Comparison of ENCODE assay signal across 11 cellular contexts in the genomic region with DNA sequence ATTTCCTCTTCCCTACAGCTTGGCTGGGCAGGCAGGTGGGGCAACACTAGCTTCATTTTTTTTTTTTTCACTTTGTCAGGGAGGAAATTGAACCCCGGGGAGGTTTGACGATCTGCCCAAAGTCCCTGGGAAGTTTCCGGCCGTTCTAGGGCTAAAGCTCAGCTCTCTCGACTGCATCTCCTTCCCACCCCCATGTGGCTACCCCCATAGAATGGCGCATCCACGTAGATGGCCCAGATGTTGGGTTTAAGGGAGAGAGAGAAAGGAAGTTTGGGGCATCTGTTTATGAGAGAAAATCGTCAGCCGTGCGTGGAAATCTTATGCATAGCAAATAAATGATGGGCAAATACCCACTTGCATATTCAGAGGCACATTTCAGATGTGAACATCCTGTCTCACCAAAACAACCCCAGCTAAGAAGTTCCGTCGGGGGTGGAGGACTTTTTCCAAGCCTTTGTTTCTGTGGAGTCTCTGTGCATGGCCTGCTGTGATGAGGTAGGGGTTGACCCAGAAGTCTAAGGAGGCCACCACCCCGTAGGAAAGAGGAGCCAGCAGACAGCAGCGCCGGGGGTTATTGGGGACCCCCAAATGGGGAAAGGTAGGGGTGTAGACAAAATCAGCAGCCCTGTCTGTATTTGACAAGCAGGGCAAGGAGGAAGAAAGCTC. TPM values are rescaled to one million over a fixed set of nuclear protein-coding genes. Genes with fewer than 3 reads are reported as not detected.
A peak's percentile ranks its signal among the peaks of the same experiment; 100 is the strongest.
DNase-seq lines count a peak whose midpoint lies in the region; ATAC-seq and TF ChIP-seq lines count a peak whose summit lies in the region.
"Had no signal": no experiment of that assay in that cellular context is flagged by ENCODE, and none has a peak within 500 bp of the region (broad histone marks: within the 10 kb centered on the region; RNA-seq: fewer than 3 reads in every experiment).

No MANE protein-coding gene starts in this region.

- ATAC-seq in right lobe of liver, result no peak

- DNase-seq in CD8-positive, alpha-beta memory T cell, result peak in 4 of 5 donors; percentile 12 to 89 (median 71)
- DNase-seq in activated CD4-positive, alpha-beta T cell treated with anti-CD3 and anti-CD28 coated beads for 4 hours, result peak; percentile 60 to 64
- DNase-seq in stimulated activated CD4-positive, alpha-beta T cell treated with anti-CD3 and anti-CD28 coated beads, Interleukin-15, amount 100 ng/mL, for 24 hours, result peak; percentile 61
- DNase-seq in GM03348 (ENCODE audit: low spot score) (no peak), LoVo (ENCODE audit: low spot score) (no peak), right lobe of liver (no peak), NCI-H2171 treated with DMSO at 0.1 percent for 48 hours (lab: John Stamatoyannopoulos, UW) (no peak)
- DNase-seq: C1 segment of cervical spinal cord had no signal

- H3K36me3 Mint-ChIP-seq in CD8-positive, alpha-beta memory T cell, result no peaks in the 10 kb centered on the region
- H3K36me3 Mint-ChIP-seq in activated naive CD8-positive, alpha-beta T cell, result peaks cover 3% of the 10 kb centered on the region

- H3K4me3 ChIP-seq in CD8-positive, alpha-beta memory T cell (ENCODE audit: low read length), result peak overlapping the region; percentile 46
- H3K4me3 ChIP-seq in right lobe of liver, result no peak overlapping the region
- H3K4me3 ChIP-seq: SJSA1 had no signal

- peak overlapping the region; percentile 69 to 87 (median 83) for H3K4me3 Mint-ChIP-seq in CD8-positive, alpha-beta memory T cell
- H3K4me3 Mint-ChIP-seq in activated naive CD8-positive, alpha-beta T cell, result peak overlapping the region; percentile 91

- peaks cover 0 to 3% (median 0%) of the 10 kb centered on the region in 5 donors for H3K9me3 Mint-ChIP-seq in CD8-positive, alpha-beta memory T cell
- no peaks in the 10 kb centered on the region for H3K9me3 Mint-ChIP-seq in activated naive CD8-positive, alpha-beta T cell (ENCODE audit: low read depth)

- peak overlapping the region; percentile 66 for H3K27ac ChIP-seq in CD8-positive, alpha-beta memory T cell (ENCODE audit: low read depth, low read length)
- no peak overlapping the region for H3K27ac ChIP-seq in right lobe of liver
- H3K27ac ChIP-seq: SJSA1 had no signal

- TF ChIP-seq CTCF in right lobe of liver (IDR thresholded peaks at IDR 0.05), result no peak

- intact Hi-C loops in right lobe of liver (cut with DNase I), result no loop called here

- no peaks in the 10 kb centered on the region for H3K27me3 ChIP-seq in CD8-positive, alpha-beta memory T cell (ENCODE audit: insufficient read depth, low read length, poor library complexity, severe bottlenecking)
- H3K27me3 ChIP-seq in right lobe of liver, result no peaks in the 10 kb centered on the region

- peak overlapping the region; percentile 95 to 100 (median 99) for H3K27ac Mint-ChIP-seq in CD8-positive, alpha-beta memory T cell
- peak overlapping the region; percentile 99 for H3K27ac Mint-ChIP-seq in activated naive CD8-positive, alpha-beta T cell

- H3K4me1 Mint-ChIP-seq in CD8-positive, alpha-beta memory T cell, result peaks cover 67 to 74% (median 72%) of the 10 kb centered on the region in 3 donors
- H3K4me1 Mint-ChIP-seq in activated naive CD8-positive, alpha-beta T cell (ENCODE audit: low read depth), result peaks cover 93% of the 10 kb centered on the region

- 44% methylated on average over 14 of the region's 15 CpGs for WGBS in right lobe of liver (ENCODE audit: insufficient coverage, low coverage, low lambda C conversion rate, missing lambda C conversion rate)

- H3K27me3 Mint-ChIP-seq in CD8-positive, alpha-beta memory T cell, result peaks cover 0 to 2% of the 10 kb centered on the region in 2 donors
- H3K27me3 Mint-ChIP-seq in activated naive CD8-positive, alpha-beta T cell, result no peaks in the 10 kb centered on the region

- H3K9me3 ChIP-seq in CD8-positive, alpha-beta memory T cell (ENCODE audit: low read length), result no peaks in the 10 kb centered on the region
- no peaks in the 10 kb centered on the region for H3K9me3 ChIP-seq in right lobe of liver
- H3K9me3 ChIP-seq: SJSA1 had no signal

- POLR2A ChIA-PET in CD8-positive, alpha-beta memory T cell (lab: Charles Lee), result interaction anchor here (0.5 to 4.2 kb wide), 13 partner anchors 19 to 86 kb away, joined by 3 to 21 read pairs (median 4); a partner anchor contains a TSS

- CTCF ChIA-PET in CD8-positive, alpha-beta memory T cell (lab: Charles Lee), result interaction anchor here (1.0 to 6.1 kb wide), 15 partner anchors 14 to 99 kb away, joined by 3 to 37 read pairs (median 5); a partner anchor contains a TSS

- TF ChIP-seq POLR2A in right lobe of liver (IDR thresholded peaks at IDR 0.05), result no peak

- no peaks in the 10 kb centered on the region for H3K36me3 ChIP-seq in CD8-positive, alpha-beta memory T cell (ENCODE audit: insufficient read depth, low read length)
- no peaks in the 10 kb centered on the region for H3K36me3 ChIP-seq in right lobe of liver
- H3K36me3 ChIP-seq: SJSA1 had no signal

- H3K4me1 ChIP-seq in CD8-positive, alpha-beta memory T cell (ENCODE audit: insufficient read depth, low read length), result peaks cover 63% of the 10 kb centered on the region
- no peaks in the 10 kb centered on the region for H3K4me1 ChIP-seq in right lobe of liver
- H3K4me1 ChIP-seq: SJSA1 had no signal

RNA-seq across cellular contexts. Expression of a gene that starts 40.5 kb away (rescaled TPM):
- 1 to 10 TPM; 6.4 to 6.9 TPM for total RNA-seq in CD8-positive, alpha-beta memory T cell
- polyA plus RNA-seq in CD8-positive, alpha-beta memory T cell, result 12.1 TPM
- total RNA-seq in right lobe of liver, result under 1 TPM; 0.04 to 0.25 (median 0.07) TPM
- total RNA-seq: epithelial cell of proximal tubule, SJSA1 had no signal

Comparison
In these comparisons a context has a peak if more than half of its experiments do, and no peak if none do; other contexts are left out.
1. DNase-seq: peak in CD8-positive, alpha-beta memory T cell (4 of 5), activated CD4-positive, alpha-beta T cell treated with anti-CD3 and anti-CD28 coated beads for 4 hours (2 of 2) and stimulated activated CD4-positive, alpha-beta T cell treated with anti-CD3 and anti-CD28 coated beads, Interleukin-15, amount 100 ng/mL, for 24 hours (single experiment); none in GM03348 (single experiment), LoVo (single experiment), right lobe of liver (0 of 3) and NCI-H2171 treated with DMSO at 0.1 percent for 48 hours (single experiment).
2. RNA of a gene that starts 40.5 kb away (total RNA-seq): 6.4 to 6.9 TPM in CD8-positive, alpha-beta memory T cell; 0.04 to 0.25 TPM in right lobe of liver; every median in the first group is over 4 times any median in the second.